Comparison of ENCODE assay signal across 17 cellular contexts in the genomic region with DNA sequence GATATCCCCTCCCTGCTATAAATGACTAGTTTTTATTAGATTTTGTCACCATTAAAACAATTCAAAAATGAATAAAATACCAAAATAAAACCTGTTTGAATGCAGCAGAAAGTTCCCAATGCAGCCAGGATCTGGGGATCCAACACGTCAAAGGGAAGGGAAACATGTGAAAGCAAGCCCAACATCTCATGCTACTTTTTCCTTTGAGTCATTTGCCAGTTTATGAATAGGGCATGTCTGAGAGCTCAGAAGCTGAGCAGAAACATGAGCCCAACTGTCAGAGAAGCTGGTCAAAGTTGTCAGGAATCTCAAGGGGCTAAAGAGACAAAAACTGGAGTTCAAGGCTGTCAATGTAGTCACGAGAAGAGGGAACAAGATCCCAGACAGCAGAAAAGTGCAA.
DNase-seq lines count a peak whose midpoint lies in the region; ATAC-seq and TF ChIP-seq lines count a peak whose summit lies in the region.
"Had no signal": no experiment of that assay in that cellular context is flagged by ENCODE, and none has a peak within 500 bp of the region (broad histone marks: within the 10 kb centered on the region; RNA-seq: fewer than 3 reads in every experiment).

No MANE protein-coding gene starts in this region.

- no peaks in the 10 kb centered on the region for H3K4me1 Mint-ChIP-seq in MCF 10A (ENCODE audit: insufficient read depth, unreplicated experiment)
- H3K4me1 Mint-ChIP-seq in nephron progenitor cell = no peaks in the 10 kb centered on the region
- H3K4me1 Mint-ChIP-seq: B cell had no signal

- no TSS peak for BruUV-seq in mammary epithelial cell (replicated peaks; lab: Mats Ljungman, UMichigan)
- BruUV-seq in MCF 10A (replicated peaks; lab: Mats Ljungman, UMichigan) = no TSS peak

- H3K27ac ChIP-seq in mammary epithelial cell (ENCODE audit: insufficient read depth, low read depth, low read length) (no peak overlapping the region), suprapubic skin (peak overlapping the region; percentile 17)
- H3K27ac ChIP-seq: 22Rv1, BLaER1, C4-2B had no signal

- no peak overlapping the region for H3K9ac ChIP-seq in mammary epithelial cell (ENCODE audit: insufficient read depth, low read length)
- H3K9ac ChIP-seq: BLaER1 had no signal

- TF ChIP-seq POLR2A in suprapubic skin (IDR thresholded peaks at IDR 0.05) = no peak

- H3K4me3 ChIP-seq in mammary epithelial cell (replicated peaks in 1 of 3; ENCODE audit: insufficient read depth in 1 of 3, low read depth in 2 of 3, low read length in 3 of 3) (no peak overlapping the region), suprapubic skin (no peak overlapping the region)
- H3K4me3 ChIP-seq: BLaER1 had no signal

- H4K20me1 ChIP-seq in mammary epithelial cell (ENCODE audit: insufficient read depth, low read length) = no peaks in the 10 kb centered on the region
- H4K20me1 ChIP-seq: BLaER1 had no signal

- H3K27me3 Mint-ChIP-seq in MCF 10A (ENCODE audit: insufficient read depth, unreplicated experiment) (no peaks in the 10 kb centered on the region), nephron progenitor cell (ENCODE audit: low read depth, poor library complexity) (no peaks in the 10 kb centered on the region)
- H3K27me3 Mint-ChIP-seq: B cell had no signal

- no peak for TF ChIP-seq CTCF in mammary epithelial cell (conservative IDR thresholded peaks at IDR 0.05 in 1 of 2, IDR thresholded peaks at IDR 0.05 in 1 of 2; ENCODE audit: extremely low read depth in 1 of 2, insufficient read depth in 1 of 2, low read depth in 1 of 2, low read length in 2 of 2)
- no peak for TF ChIP-seq CTCF in MCF 10A (IDR thresholded peaks at IDR 0.05; ENCODE audit: unreplicated experiment)
- no peak for TF ChIP-seq CTCF in suprapubic skin (IDR thresholded peaks at IDR 0.05)
- no peak for TF ChIP-seq CTCF in nephron progenitor cell (IDR thresholded peaks at IDR 0.05)

- H3K36me3 ChIP-seq in mammary epithelial cell (ENCODE audit: insufficient read depth, low read length) = no peaks in the 10 kb centered on the region
- no peaks in the 10 kb centered on the region for H3K36me3 ChIP-seq in suprapubic skin
- H3K36me3 ChIP-seq: BLaER1 had no signal

- intact Hi-C loops in mammary epithelial cell (cut with micrococcal nuclease) = no loop called here
- intact Hi-C loops in MCF 10A (cut with micrococcal nuclease) = no loop called here

- H3K9me3 ChIP-seq in mammary epithelial cell (replicated peaks; ENCODE audit: insufficient read depth, low read length) (no peaks in the 10 kb centered on the region), suprapubic skin (no peaks in the 10 kb centered on the region)
- H3K9me3 ChIP-seq: BLaER1, Caco-2 had no signal

- DNase-seq in mammary epithelial cell = peak; percentile 37
- no peak for DNase-seq in MCF 10A (ENCODE audit: unreplicated experiment)
- no peak for DNase-seq in suprapubic skin (ENCODE audit: low spot score in 2 of 2)
- no peak for DNase-seq in NCI-H2227 (lab: John Stamatoyannopoulos, UW; ENCODE audit: unreplicated experiment)
- DNase-seq in nephron progenitor cell = no peak
- DNase-seq: Caco-2; CD4-positive, CD25-positive, alpha-beta regulatory T cell; CD8-positive, alpha-beta T cell; DMS153; DND-41; H7; HCEC 1CT had no signal

- no peaks in the 10 kb centered on the region for H3K79me2 ChIP-seq in mammary epithelial cell (ENCODE audit: insufficient read depth, low read length)

- H3K36me3 Mint-ChIP-seq in MCF 10A (ENCODE audit: insufficient read depth, unreplicated experiment) = peaks cover 7% of the 10 kb centered on the region
- H3K36me3 Mint-ChIP-seq in nephron progenitor cell (ENCODE audit: low read depth) = no peaks in the 10 kb centered on the region
- H3K36me3 Mint-ChIP-seq: CD4-positive, CD25-positive, alpha-beta regulatory T cell; CD8-positive, alpha-beta T cell had no signal

- 78% methylated on average over 2 of the region's 2 CpGs for WGBS in mammary epithelial cell (ENCODE audit: low coverage, missing lambda C conversion rate)
- 94% methylated on average over 2 of the region's 2 CpGs for WGBS in suprapubic skin

- ATAC-seq in esophagus mucosa = peak; percentile 48
- ATAC-seq: CD8-positive, alpha-beta T cell had no signal

- H3K27me3 ChIP-seq in mammary epithelial cell (ENCODE audit: insufficient read depth, low read length) = no peaks in the 10 kb centered on the region
- H3K27me3 ChIP-seq in suprapubic skin = no peaks in the 10 kb centered on the region
- H3K27me3 ChIP-seq: BLaER1 had no signal

- H3K4me1 ChIP-seq in mammary epithelial cell (ENCODE audit: insufficient read depth, low read length) = peaks cover 15% of the 10 kb centered on the region
- H3K4me1 ChIP-seq in suprapubic skin = peaks cover 4% of the 10 kb centered on the region
- H3K4me1 ChIP-seq: BLaER1, Caco-2 had no signal

- no peak for TF ChIP-seq EP300 in suprapubic skin (IDR thresholded peaks at IDR 0.05)

- no peak overlapping the region for H3K4me2 ChIP-seq in mammary epithelial cell (ENCODE audit: insufficient read depth, low read depth, low read length)
- H3K4me2 ChIP-seq: BLaER1 had no signal

- CTCF ChIA-PET in mammary epithelial cell (lab: Charles Lee; ENCODE audit: low non-redundant PET) = no interaction called here
- CTCF ChIA-PET in MCF 10A (lab: Yijun Ruan, JAX) = no interaction called here

- no peak overlapping the region for H3K27ac Mint-ChIP-seq in MCF 10A (ENCODE audit: low read depth, unreplicated experiment)
- H3K27ac Mint-ChIP-seq in nephron progenitor cell = no peak overlapping the region
- H3K27ac Mint-ChIP-seq: B cell; CD4-positive, CD25-positive, alpha-beta regulatory T cell; CD8-positive, alpha-beta T cell had no signal

- no peak overlapping the region for H3K4me3 Mint-ChIP-seq in MCF 10A (ENCODE audit: unreplicated experiment)
- H3K4me3 Mint-ChIP-seq in nephron progenitor cell = no peak overlapping the region
- H3K4me3 Mint-ChIP-seq: B cell; CD4-positive, CD25-positive, alpha-beta regulatory T cell; CD8-positive, alpha-beta T cell had no signal

- dilution Hi-C loops in mammary epithelial cell (cut with HindIII; ENCODE audit: low sequenced_read_pairs) = no loop called here

- POLR2A ChIA-PET in MCF 10A (lab: Yijun Ruan, JAX) = no interaction called here

- peaks cover 8% of the 10 kb centered on the region for H3K9me3 Mint-ChIP-seq in MCF 10A (ENCODE audit: unreplicated experiment)
- peaks cover 4% of the 10 kb centered on the region for H3K9me3 Mint-ChIP-seq in nephron progenitor cell

- in situ Hi-C loops in mammary epithelial cell (cut with MboI; ENCODE audit: low sequenced_read_pairs in 2 of 2) = no loop called here

- H2AFZ ChIP-seq in mammary epithelial cell (ENCODE audit: low read depth, low read length) = peak overlapping the region; percentile 53
